Comparison of ENCODE assay signal across 30 cellular contexts in the genomic region with DNA sequence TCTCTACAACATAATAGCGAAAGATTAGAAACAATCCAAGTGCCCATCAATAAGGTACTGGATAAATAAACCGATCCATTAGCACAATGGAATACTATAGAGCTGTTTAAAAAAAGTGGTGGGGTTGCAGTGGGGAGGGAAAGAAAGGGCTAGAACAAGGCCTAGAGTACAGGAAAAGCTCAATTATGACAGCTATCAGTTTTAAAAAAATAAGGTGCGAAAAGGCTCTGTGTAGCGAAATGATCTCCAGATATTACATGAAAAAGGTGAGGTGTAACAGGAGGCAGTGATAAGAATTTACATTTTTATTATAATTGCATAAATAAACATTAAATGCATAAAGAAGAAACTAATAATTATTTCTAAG.
"Had no signal": no experiment of that assay in that cellular context is flagged by ENCODE, and none has a peak within 500 bp of the region (broad histone marks: within the 10 kb centered on the region; RNA-seq: fewer than 3 reads in every experiment).

No MANE protein-coding gene starts in this region.

- H3K27me3 Mint-ChIP-seq: activated CD4-positive, alpha-beta T cell treated with anti-CD3 and anti-CD28 coated beads for 36 hours; activated T-cell treated with anti-CD3 and anti-CD28 coated beads, Interleukin-2, amount 50 U/mL, for 24 hours had no signal

- H3K4me3 ChIP-seq: adrenal gland, Peyer's patch, SJSA1 had no signal

- DNase-seq: activated CD4-positive, alpha-beta T cell treated with anti-CD3 and anti-CD28 coated beads for 36 hours; activated CD4-positive, alpha-beta T cell treated with anti-CD3 and anti-CD28 coated beads, Interleukin-2, amount 10 ng/mL, durations not matched to agents 7 days and 5 days; activated CD4-positive, alpha-beta T cell treated with anti-CD3 and anti-CD28 coated beads, Interleukin-2, amount 50 U/mL, for 48 hours; activated CD8-positive, alpha-beta T cell treated with anti-CD3 and anti-CD28 coated beads, Interleukin-2, amount 10 ng/mL, durations not matched to agents 7 days and 5 days; activated gamma-delta T cell treated with Interleukin-2 at 50 U/mL for 16 hours; activated naive CD4-positive, alpha-beta T cell treated with anti-CD3 and anti-CD28 coated beads for 36 hours; activated T-cell treated with anti-CD3 and anti-CD28 coated beads, Interleukin-2, amount 50 U/mL, for 24 hours; adrenal gland; caudate nucleus; NCI-H1048; NCI-H1105 treated with DMSO at 0.1 percent for 48 hours; NCI-H1436; NCI-H1694; NCI-H1930; NCI-H345; NCI-H510A; NCI-H526; NCI-H748 treated with DMSO at 0.1 percent for 48 hours; NK-92 treated with Interleukin-12 subunit alpha and Interleukin-12 subunit beta, amount 100 ng/mL, for 24 hours; PC-3; Peyer's patch; RPMI8226; SHP77 treated with DMSO at 0.1 percent for 48 hours; SK-N-SH had no signal

- H3K4me3 Mint-ChIP-seq: activated CD4-positive, alpha-beta T cell treated with anti-CD3 and anti-CD28 coated beads for 36 hours; activated CD4-positive, alpha-beta T cell treated with anti-CD3 and anti-CD28 coated beads, Interleukin-2, amount 10 ng/mL, durations not matched to agents 7 days and 5 days; activated CD8-positive, alpha-beta T cell treated with anti-CD3 and anti-CD28 coated beads, Interleukin-2, amount 10 ng/mL, durations not matched to agents 7 days and 5 days; activated naive CD4-positive, alpha-beta T cell treated with anti-CD3 and anti-CD28 coated beads for 36 hours; activated T-cell treated with anti-CD3 and anti-CD28 coated beads, Interleukin-2, amount 50 U/mL, for 24 hours; brain; T-helper 1 cell treated with Interleukin-12 subunit alpha and Interleukin-12 subunit beta and Interleukin-4 antibody, amounts not matched to agents 30 μg/mL and 1 μg/mL, for 36 hours; T-helper 2 cell treated with Interferon-gamma antibody and Interleukin-4, amounts not matched to agents 5 μg/mL and 100 μg/mL, for 36 hours had no signal

- H3K27ac Mint-ChIP-seq: activated CD4-positive, alpha-beta T cell treated with anti-CD3 and anti-CD28 coated beads for 36 hours; activated CD4-positive, alpha-beta T cell treated with anti-CD3 and anti-CD28 coated beads, Interleukin-2, amount 10 ng/mL, durations not matched to agents 7 days and 5 days; activated CD8-positive, alpha-beta T cell treated with anti-CD3 and anti-CD28 coated beads, Interleukin-2, amount 10 ng/mL, durations not matched to agents 7 days and 5 days; activated naive CD4-positive, alpha-beta T cell treated with anti-CD3 and anti-CD28 coated beads for 36 hours; activated naive CD4-positive, alpha-beta T cell treated with anti-CD3 and anti-CD28 coated beads, Interleukin-2, amount 50 U/mL, for 72 hours; activated T-cell treated with anti-CD3 and anti-CD28 coated beads, Interleukin-2, amount 50 U/mL, for 24 hours; brain; T-helper 1 cell treated with Interleukin-12 subunit alpha and Interleukin-12 subunit beta and Interleukin-4 antibody, amounts not matched to agents 30 μg/mL and 1 μg/mL, for 36 hours; T-helper 2 cell treated with Interferon-gamma antibody and Interleukin-4, amounts not matched to agents 5 μg/mL and 100 μg/mL, for 36 hours had no signal

- ATAC-seq: activated CD4-positive, alpha-beta T cell treated with anti-CD3 and anti-CD28 coated beads for 36 hours; activated CD4-positive, CD25-positive, alpha-beta regulatory T cell treated with anti-CD3 and anti-CD28 coated beads, Interleukin-2, amount 50 U/mL, for 24 hours; activated CD8-positive, alpha-beta T cell treated with anti-CD3 and anti-CD28 coated beads, Interleukin-2, amount 10 ng/mL, durations not matched to agents 7 days and 5 days; activated naive CD4-positive, alpha-beta T cell treated with anti-CD3 and anti-CD28 coated beads, Interleukin-2, amount 50 U/mL, for 72 hours; PC-3 had no signal

- H3K4me1 ChIP-seq: Peyer's patch had no signal

- H3K9me3 Mint-ChIP-seq: activated CD4-positive, alpha-beta T cell treated with anti-CD3 and anti-CD28 coated beads, Interleukin-2, amount 10 ng/mL, durations not matched to agents 7 days and 5 days; activated naive CD4-positive, alpha-beta T cell treated with anti-CD3 and anti-CD28 coated beads for 36 hours; activated naive CD4-positive, alpha-beta T cell treated with anti-CD3 and anti-CD28 coated beads, Interleukin-2, amount 50 U/mL, for 72 hours; activated T-cell treated with anti-CD3 and anti-CD28 coated beads, Interleukin-2, amount 50 U/mL, for 24 hours; brain; T-helper 1 cell treated with Interleukin-12 subunit alpha and Interleukin-12 subunit beta and Interleukin-4 antibody, amounts not matched to agents 30 μg/mL and 1 μg/mL, for 36 hours; T-helper 2 cell treated with Interferon-gamma antibody and Interleukin-4, amounts not matched to agents 5 μg/mL and 100 μg/mL, for 36 hours had no signal

- H3K36me3 ChIP-seq: adrenal gland, Peyer's patch had no signal

- H3K36me3 Mint-ChIP-seq: activated naive CD4-positive, alpha-beta T cell treated with anti-CD3 and anti-CD28 coated beads, Interleukin-2, amount 50 U/mL, for 72 hours; brain had no signal

- H3K27me3 ChIP-seq: adrenal gland, Peyer's patch, SJSA1 had no signal

- H3K9me3 ChIP-seq: adrenal gland, Peyer's patch, SJSA1, SK-N-SH had no signal

- H3K27ac ChIP-seq: adrenal gland, Peyer's patch, SJSA1 had no signal
